8 cellular contexts compared by ENCODE assay signal in genomic region chr1:145961425-145962156, GRCh38. TPM values are rescaled to one million over a fixed set of nuclear protein-coding genes. Genes with fewer than 3 reads are reported as not detected.
A peak's percentile ranks its signal among the peaks of the same experiment; 100 is the strongest.
DNase-seq lines count a peak whose midpoint lies in the region; ATAC-seq, FAIRE-seq and TF ChIP-seq lines count a peak whose summit lies in the region.

No MANE protein-coding gene starts in this region.

- no peaks in the 10 kb centered on the region for H3K36me3 ChIP-seq in SK-N-MC (ENCODE audit: insufficient read depth, low read length)
- no peaks in the 10 kb centered on the region for H3K36me3 ChIP-seq in K562 (ENCODE audit: control insufficient read depth, insufficient read depth, low read length)
- H3K36me3 ChIP-seq in keratinocyte (ENCODE audit: control insufficient read depth in 2 of 2, extremely low read depth in 1 of 2, insufficient read depth in 2 of 2, low read length in 2 of 2), result no peaks in the 10 kb centered on the region

- intact Hi-C loops in K562 (cut with micrococcal nuclease), result no loop called here

- TF ChIP-seq EP300 in K562 (IDR thresholded peaks at IDR 0.05; ENCODE audit: low read length), result no peak

- H2AFZ ChIP-seq in K562 (ENCODE audit: low read depth, low read length) (peak overlapping the region; percentile 85), keratinocyte (ENCODE audit: control insufficient read depth, low read length) (peak overlapping the region; percentile 89)

- H3K4me2 ChIP-seq in K562 (ENCODE audit: insufficient read depth, low read length), result peak overlapping the region; percentile 86
- H3K4me2 ChIP-seq in keratinocyte (ENCODE audit: control insufficient read depth, extremely low read depth, insufficient read depth, low read depth, low read length), result peak overlapping the region; percentile 92

- DNase-seq in NCI-H187 (lab: John Stamatoyannopoulos, UW) (peak; percentile 41 to 57), NCI-H187 treated with DMSO at 0.1 percent for 48 hours (lab: John Stamatoyannopoulos, UW) (no peak), SK-N-MC (ENCODE audit: low read depth, low spot score) (no peak), K562 (ENCODE audit: extremely low read depth in 1 of 4, low spot score in 3 of 4) (peak in 2 of 4 experiments; percentile 37 to 42), keratinocyte (ENCODE audit: low read depth, low spot score) (no peak), DMS114 treated with DMSO at 0.1 percent for 48 hours (lab: John Stamatoyannopoulos, UW; ENCODE audit: unreplicated experiment) (no peak)
- peak; percentile 82 for DNase-seq in stimulated activated CD4-positive, alpha-beta T cell treated with anti-CD3 and anti-CD28 coated beads, Interleukin-15, amount 100 ng/mL, for 24 hours

- no peaks in the 10 kb centered on the region for H4K20me1 ChIP-seq in K562 (replicated peaks; ENCODE audit: control insufficient read depth, insufficient read depth, low read length)
- H4K20me1 ChIP-seq in keratinocyte (ENCODE audit: control insufficient read depth, extremely low read depth, insufficient read depth, low read length), result no peaks in the 10 kb centered on the region

- dilution Hi-C loops in keratinocyte (cut with MboI; ENCODE audit: extremely low pct_ligation_motif_present, low sequenced_read_pairs), result no loop called here

- H3K79me2 ChIP-seq in K562 (ENCODE audit: control insufficient read depth, insufficient read depth, low read length), result peaks cover 32% of the 10 kb centered on the region
- H3K79me2 ChIP-seq in keratinocyte (ENCODE audit: control insufficient read depth, insufficient read depth, low read length), result peaks cover 4% of the 10 kb centered on the region

- no peaks in the 10 kb centered on the region for H3K9me3 ChIP-seq in SK-N-MC (ENCODE audit: low read depth, low read length)
- H3K9me3 ChIP-seq in K562 (replicated peaks; ENCODE audit: control insufficient read depth, insufficient read depth, low read depth, low read length), result no peaks in the 10 kb centered on the region; the same call in 1 of the 2 replicates
- no peaks in the 10 kb centered on the region for H3K9me3 ChIP-seq in keratinocyte (ENCODE audit: control insufficient read depth, low read depth, low read length)

- in situ Hi-C loops in K562 (cut with MboI), result no loop called here

- whole genome bisulfite sequencing in K562 (ENCODE audit: insufficient coverage, low coverage, missing lambda C conversion rate), result 80% methylated on average over 40 of the region's 57 CpGs

- H3K27ac ChIP-seq in SK-N-MC (no peak overlapping the region), K562 (ENCODE audit: extremely low read depth, low read depth, low read length) (no peak overlapping the region), keratinocyte (ENCODE audit: control insufficient read depth, insufficient read depth, low read length) (no peak overlapping the region)

- no peak for TF ChIP-seq RAD21 in K562 (CRISPR knock-in tag; conservative IDR thresholded peaks at IDR 0.05 in 1 of 2, IDR thresholded peaks at IDR 0.05 in 1 of 2)

- H3K27me3 ChIP-seq in K562 (ENCODE audit: control insufficient read depth in 2 of 2, insufficient read depth in 2 of 2, low read length in 2 of 2) (no peaks in the 10 kb centered on the region; a peak in 1 of 5 replicates), keratinocyte (ENCODE audit: control insufficient read depth, extremely low read depth, insufficient read depth, low read length) (peaks cover 2% of the 10 kb centered on the region)

- FAIRE-seq in K562 (lab: Jason Lieb, UNC) (no peak), keratinocyte (lab: Jason Lieb, UNC) (no peak)

- no peaks in the 10 kb centered on the region for H3K9me1 ChIP-seq in K562 (ENCODE audit: control insufficient read depth, insufficient read depth, low read length)
- no peaks in the 10 kb centered on the region for H3K9me1 ChIP-seq in keratinocyte (ENCODE audit: control insufficient read depth, extremely low read depth, insufficient read depth, low read length)

- CTCF ChIA-PET in K562 (lab: Yijun Ruan, JAX; ENCODE audit: low intra/inter-chr PET ratio), result no interaction called here

- H3K4me3 ChIP-seq in SK-N-MC (peak overlapping the region; percentile 91), K562 (peak overlapping the region; percentile 46), keratinocyte (ENCODE audit: control insufficient read depth in 2 of 3, extremely low read depth in 1 of 3, insufficient read depth in 2 of 3, low read depth in 1 of 3, low read length in 3 of 3) (peak overlapping the region; percentile 32 to 75 (median 58))

- TF ChIP-seq CTCF in K562 (IDR thresholded peaks at IDR 0.05 in 2 of 3, conservative IDR thresholded peaks at IDR 0.05 in 1 of 3; ENCODE audit: insufficient read depth in 2 of 3, low read depth in 1 of 3, low read length in 3 of 3), result no peak
- TF ChIP-seq CTCF in keratinocyte (optimal IDR thresholded peaks at IDR 0.05 in 1 of 3, IDR thresholded peaks at IDR 0.05 in 1 of 3, conservative IDR thresholded peaks at IDR 0.05 in 1 of 3; ENCODE audit: extremely low read depth in 1 of 3, insufficient read depth in 2 of 3, low read length in 3 of 3), result no peak

- peaks cover 32 to 39% of the 10 kb centered on the region in 2 experiments; a peak in 4 of 5 replicates for H3K4me1 ChIP-seq in K562 (replicated peaks in 1 of 2; ENCODE audit: control insufficient read depth in 2 of 2, insufficient read depth in 2 of 2, low read length in 2 of 2)
- H3K4me1 ChIP-seq in keratinocyte (ENCODE audit: control insufficient read depth, extremely low read depth, insufficient read depth, low read length), result peaks cover 47% of the 10 kb centered on the region

- no peak for TF ChIP-seq POLR2A in K562 (conservative IDR thresholded peaks at IDR 0.05)

- H3K9ac ChIP-seq in SK-N-MC (ENCODE audit: insufficient read length), result no peak overlapping the region
- H3K9ac ChIP-seq in K562 (ENCODE audit: insufficient read depth in 1 of 2, low read depth in 2 of 2, low read length in 2 of 2), result peak overlapping the region; percentile 48 to 87; a peak in 3 of 4 replicates
- peak overlapping the region; percentile 42 for H3K9ac ChIP-seq in keratinocyte (ENCODE audit: control insufficient read depth, extremely low read depth, insufficient read depth, low read length)

- no TSS peak for BruUV-seq in K562 (replicated peaks; lab: Mats Ljungman, UMichigan)

- ATAC-seq in K562, result no peak
- no peak for ATAC-seq in GM19351 (IDR thresholded peaks at IDR 0.05; ENCODE audit: unreplicated experiment)

- POLR2A ChIA-PET in K562 (lab: Yijun Ruan, JAX), result interaction anchor here (4.0 kb wide), 1 partner anchor 29 kb away, joined by 50 read pairs; no protein-coding TSS in a partner anchor

RNA-seq across cellular contexts. Expression of gene ANKRD34A, which starts 2.8 kb away (rescaled TPM):
- total RNA-seq in K562 (2011; cell fraction: chromatin; rRNA removed; ENCODE audit: low replicate concordance), result 1.7 and 2.2 TPM in 2 replicates
- 2.3 and 3.2 TPM in 2 replicates for total RNA-seq in K562 (2011; cell fraction: nucleolus; rRNA removed)
- total RNA-seq in K562 (2011; cell fraction: nucleoplasm; rRNA removed), result 2.1 and 2.3 TPM in 2 replicates
- total RNA-seq in K562 (2014; rRNA removed) (0.41 and 0.86 TPM in 2 replicates), K562 (2014; rRNA removed; fragmentation: Illumina TruSeq; extraction: Trizol) (0.18 and 0.38 TPM in 2 replicates), K562 (2015; rRNA removed; fragmentation: Illumina TruSeq; extraction: Trizol) (0.43 and 0.45 TPM in 2 replicates), K562 (2021) (0.89 and 1.6 TPM in 2 replicates)
- polyA plus RNA-seq in K562 (2011; rRNA removed) (0.81 and 1.0 TPM in 2 replicates), K562 (2014; fragmentation: Illumina TruSeq; extraction: Trizol) (0.80 and 0.91 TPM in 2 replicates), K562 (2014; fragmentation: Nextera tagmentation; extraction: Ambion mirVana) (under 1 TPM; 0.06 to 0.07 TPM), K562 (2014; rRNA removed) (0.64 and 0.81 TPM in 2 replicates), keratinocyte (0.53 to 0.83 TPM (median 0.66 TPM) in 3 replicates)
- polyA plus RNA-seq in K562 (2011; cell fraction: cytosol; rRNA removed), result 0.80 and 1.2 TPM in 2 replicates
- 3.0 and 4.9 TPM in 2 replicates for polyA plus RNA-seq in K562 (2011; cell fraction: nucleus; rRNA removed)
- polyA plus RNA-seq in K562 (2012), result 0.68 and 1.0 TPM in 2 replicates
- polyA minus RNA-seq in K562 (2011; rRNA and poly(A)+ RNA removed), result 0.49 and 0.72 TPM in 2 replicates
- polyA minus RNA-seq in K562 (2011; cell fraction: cytosol; rRNA and poly(A)+ RNA removed), result 0.38 and 1.2 TPM in 2 replicates
- polyA minus RNA-seq in K562 (2011; cell fraction: nucleus; rRNA and poly(A)+ RNA removed), result 1.9 and 2.0 TPM in 2 replicates
- polyA plus RNA-seq in keratinocyte (2011; ENCODE audit: low read depth), result not detected
- polyA plus RNA-seq in keratinocyte (2011; cell fraction: cytosol; rRNA removed), result 0.46 and 0.81 TPM in 2 replicates
- polyA plus RNA-seq in keratinocyte (2011; cell fraction: nucleus; rRNA removed), result 1.5 and 1.6 TPM in 2 replicates
- polyA plus RNA-seq in keratinocyte (2012; ENCODE audit: low replicate concordance), result 0.20 and 0.78 TPM in 2 replicates
- polyA minus RNA-seq in keratinocyte, result 0.29 to 1.9 TPM (median 0.40 TPM) in 3 replicates
- 1.7 TPM for polyA minus RNA-seq in keratinocyte (2011; cell fraction: cytosol; rRNA and poly(A)+ RNA removed)
- 0.47 and 0.95 TPM in 2 replicates for polyA minus RNA-seq in keratinocyte (2011; cell fraction: nucleus; rRNA and poly(A)+ RNA removed)

RNA-seq across cellular contexts. Expression of gene POLR3GL, which starts 2.9 kb away (rescaled TPM):
- total RNA-seq in K562 (2011; cell fraction: chromatin; rRNA removed; ENCODE audit: low replicate concordance), result 13.4 and 16.3 TPM in 2 replicates
- 10.0 TPM in 2 replicates for total RNA-seq in K562 (2011; cell fraction: nucleolus; rRNA removed)
- total RNA-seq in K562 (2011; cell fraction: nucleoplasm; rRNA removed), result 9.5 and 10.3 TPM in 2 replicates
- total RNA-seq in K562 (2014; rRNA removed) (28.5 and 29.6 TPM in 2 replicates), K562 (2014; rRNA removed; fragmentation: Illumina TruSeq; extraction: Trizol) (38.6 and 48.4 TPM in 2 replicates), K562 (2015; rRNA removed; fragmentation: Illumina TruSeq; extraction: Trizol) (35.2 and 38.2 TPM in 2 replicates), K562 (2021) (17.3 and 21.1 TPM in 2 replicates)
- polyA plus RNA-seq in K562 (2011; rRNA removed) (31.0 and 39.4 TPM in 2 replicates), K562 (2014; fragmentation: Illumina TruSeq; extraction: Trizol) (47.6 and 47.9 TPM in 2 replicates), K562 (2014; fragmentation: Nextera tagmentation; extraction: Ambion mirVana) (10 to 100 TPM; 14.6 to 21.7 TPM), K562 (2014; rRNA removed) (36.1 and 48.4 TPM in 2 replicates), keratinocyte (8.1 to 14.0 TPM (median 10.0 TPM) in 3 replicates)
- 20.4 and 22.2 TPM in 2 replicates for polyA plus RNA-seq in K562 (2011; cell fraction: cytosol; rRNA removed)
- 18.8 and 22.7 TPM in 2 replicates for polyA plus RNA-seq in K562 (2011; cell fraction: nucleus; rRNA removed)
- polyA plus RNA-seq in K562 (2012), result 37.6 and 38.4 TPM in 2 replicates
- 13.5 and 15.8 TPM in 2 replicates for polyA minus RNA-seq in K562 (2011; rRNA and poly(A)+ RNA removed)
- polyA minus RNA-seq in K562 (2011; cell fraction: cytosol; rRNA and poly(A)+ RNA removed), result 8.9 and 9.3 TPM in 2 replicates
- polyA minus RNA-seq in K562 (2011; cell fraction: nucleus; rRNA and poly(A)+ RNA removed), result 7.8 and 13.4 TPM in 2 replicates
- 8.0 TPM for polyA plus RNA-seq in keratinocyte (2011; ENCODE audit: low read depth)
- 11.0 and 11.3 TPM in 2 replicates for polyA plus RNA-seq in keratinocyte (2011; cell fraction: cytosol; rRNA removed)
- 6.8 and 8.9 TPM in 2 replicates for polyA plus RNA-seq in keratinocyte (2011; cell fraction: nucleus; rRNA removed)
- 9.6 and 16.1 TPM in 2 replicates for polyA plus RNA-seq in keratinocyte (2012; ENCODE audit: low replicate concordance)
- polyA minus RNA-seq in keratinocyte, result 3.7 to 6.9 TPM (median 4.3 TPM) in 3 replicates
- polyA minus RNA-seq in keratinocyte (2011; cell fraction: cytosol; rRNA and poly(A)+ RNA removed), result 5.8 TPM
- 1.9 and 3.1 TPM in 2 replicates for polyA minus RNA-seq in keratinocyte (2011; cell fraction: nucleus; rRNA and poly(A)+ RNA removed)

RNA-seq across cellular contexts. Expression of gene LIX1L, which starts 3.8 kb away (rescaled TPM):
- 5.2 and 6.2 TPM in 2 replicates for total RNA-seq in K562 (2011; cell fraction: chromatin; rRNA removed; ENCODE audit: low replicate concordance)
- total RNA-seq in K562 (2011; cell fraction: nucleolus; rRNA removed), result 4.7 and 4.8 TPM in 2 replicates
- 8.9 and 14.7 TPM in 2 replicates for total RNA-seq in K562 (2011; cell fraction: nucleoplasm; rRNA removed)
- total RNA-seq in K562 (2014; rRNA removed), result 7.4 and 10.7 TPM in 2 replicates
- 10.0 and 11.0 TPM in 2 replicates for total RNA-seq in K562 (2014; rRNA removed; fragmentation: Illumina TruSeq; extraction: Trizol)
- 11.7 and 12.9 TPM in 2 replicates for total RNA-seq in K562 (2015; rRNA removed; fragmentation: Illumina TruSeq; extraction: Trizol)
- 15.7 and 16.4 TPM in 2 replicates for total RNA-seq in K562 (2021)
- 20.6 and 26.5 TPM in 2 replicates for polyA plus RNA-seq in K562 (2011; rRNA removed)
- polyA plus RNA-seq in K562 (2011; cell fraction: cytosol; rRNA removed), result 23.9 and 30.3 TPM in 2 replicates
- 5.3 and 5.5 TPM in 2 replicates for polyA plus RNA-seq in K562 (2011; cell fraction: nucleus; rRNA removed)
- polyA plus RNA-seq in K562 (2012), result 4.7 and 8.4 TPM in 2 replicates
- 10.5 and 12.5 TPM in 2 replicates for polyA plus RNA-seq in K562 (2014; fragmentation: Illumina TruSeq; extraction: Trizol)
- polyA plus RNA-seq in K562 (2014; fragmentation: Nextera tagmentation; extraction: Ambion mirVana), result 1 to 10 TPM; 4.6 to 9.2 TPM
- polyA plus RNA-seq in K562 (2014; rRNA removed), result 13.5 and 16.1 TPM in 2 replicates
- 17.0 and 21.0 TPM in 2 replicates for polyA minus RNA-seq in K562 (2011; rRNA and poly(A)+ RNA removed)
- 11.1 and 12.0 TPM in 2 replicates for polyA minus RNA-seq in K562 (2011; cell fraction: cytosol; rRNA and poly(A)+ RNA removed)
- 1.8 and 3.0 TPM in 2 replicates for polyA minus RNA-seq in K562 (2011; cell fraction: nucleus; rRNA and poly(A)+ RNA removed)
- polyA plus RNA-seq in keratinocyte, result 9.2 to 26.4 TPM (median 20.0 TPM) in 3 replicates
- 0.77 TPM for polyA plus RNA-seq in keratinocyte (2011; ENCODE audit: low read depth)
- polyA plus RNA-seq in keratinocyte (2011; cell fraction: cytosol; rRNA removed), result 16.8 and 21.1 TPM in 2 replicates
- 12.9 and 13.4 TPM in 2 replicates for polyA plus RNA-seq in keratinocyte (2011; cell fraction: nucleus; rRNA removed)
- polyA plus RNA-seq in keratinocyte (2012; ENCODE audit: low replicate concordance), result 2.4 and 9.0 TPM in 2 replicates
- 10.7 to 17.8 TPM (median 16.1 TPM) in 3 replicates for polyA minus RNA-seq in keratinocyte
- polyA minus RNA-seq in keratinocyte (2011; cell fraction: cytosol; rRNA and poly(A)+ RNA removed), result 18.8 TPM
- polyA minus RNA-seq in keratinocyte (2011; cell fraction: nucleus; rRNA and poly(A)+ RNA removed), result 5.2 and 8.9 TPM in 2 replicates

RNA-seq across cellular contexts. Expression of gene RBM8A, which starts 34.3 kb away (rescaled TPM):
- total RNA-seq in K562 (2011; cell fraction: chromatin; rRNA removed; ENCODE audit: low replicate concordance), result 63.9 and 101 TPM in 2 replicates
- total RNA-seq in K562 (2011; cell fraction: nucleolus; rRNA removed), result 34.0 and 44.1 TPM in 2 replicates
- 61.8 and 68.6 TPM in 2 replicates for total RNA-seq in K562 (2011; cell fraction: nucleoplasm; rRNA removed)
- total RNA-seq in K562 (2014; rRNA removed), result 235 and 257 TPM in 2 replicates
- total RNA-seq in K562 (2014; rRNA removed; fragmentation: Illumina TruSeq; extraction: Trizol), result 228 and 266 TPM in 2 replicates
- total RNA-seq in K562 (2015; rRNA removed; fragmentation: Illumina TruSeq; extraction: Trizol), result 283 and 291 TPM in 2 replicates
- total RNA-seq in K562 (2021), result 206 and 215 TPM in 2 replicates
- 152 and 225 TPM in 2 replicates for polyA plus RNA-seq in K562 (2011; rRNA removed)
- polyA plus RNA-seq in K562 (2011; cell fraction: cytosol; rRNA removed), result 67.1 and 160 TPM in 2 replicates
- polyA plus RNA-seq in K562 (2011; cell fraction: nucleus; rRNA removed), result 67.1 and 106 TPM in 2 replicates
- polyA plus RNA-seq in K562 (2012), result 172 and 328 TPM in 2 replicates
- polyA plus RNA-seq in K562 (2014; fragmentation: Illumina TruSeq; extraction: Trizol), result 240 and 324 TPM in 2 replicates
- polyA plus RNA-seq in K562 (2014; fragmentation: Nextera tagmentation; extraction: Ambion mirVana), result 1,000 to 10,000 TPM in 1 of 2 experiments, 100 to 1,000 TPM in 1; 763 to 1,035 TPM
- 301 and 311 TPM in 2 replicates for polyA plus RNA-seq in K562 (2014; rRNA removed)
- 126 and 166 TPM in 2 replicates for polyA minus RNA-seq in K562 (2011; rRNA and poly(A)+ RNA removed)
- 31.0 and 43.5 TPM in 2 replicates for polyA minus RNA-seq in K562 (2011; cell fraction: cytosol; rRNA and poly(A)+ RNA removed)
- polyA minus RNA-seq in K562 (2011; cell fraction: nucleus; rRNA and poly(A)+ RNA removed), result 26.1 and 42.1 TPM in 2 replicates
- polyA plus RNA-seq in keratinocyte, result 111 to 209 TPM (median 194 TPM) in 3 replicates
- 280 TPM for polyA plus RNA-seq in keratinocyte (2011; ENCODE audit: low read depth)
- 143 and 166 TPM in 2 replicates for polyA plus RNA-seq in keratinocyte (2011; cell fraction: cytosol; rRNA removed)
- polyA plus RNA-seq in keratinocyte (2011; cell fraction: nucleus; rRNA removed), result 84.1 and 141 TPM in 2 replicates
- polyA plus RNA-seq in keratinocyte (2012; ENCODE audit: low replicate concordance), result 168 and 229 TPM in 2 replicates
- polyA minus RNA-seq in keratinocyte, result 15.1 to 80.3 TPM (median 34.1 TPM) in 3 replicates
- 63.5 TPM for polyA minus RNA-seq in keratinocyte (2011; cell fraction: cytosol; rRNA and poly(A)+ RNA removed)
- polyA minus RNA-seq in keratinocyte (2011; cell fraction: nucleus; rRNA and poly(A)+ RNA removed), result 9.0 and 29.2 TPM in 2 replicates

RNA-seq across cellular contexts. Expression of gene TXNIP, which starts 34.8 kb away (rescaled TPM):
- total RNA-seq in K562 (2011; cell fraction: chromatin; rRNA removed; ENCODE audit: low replicate concordance), result 1,167 and 1,393 TPM in 2 replicates
- total RNA-seq in K562 (2011; cell fraction: nucleolus; rRNA removed), result 716 and 782 TPM in 2 replicates
- 756 and 864 TPM in 2 replicates for total RNA-seq in K562 (2011; cell fraction: nucleoplasm; rRNA removed)
- total RNA-seq in K562 (2014; rRNA removed) (202 and 226 TPM in 2 replicates), K562 (2014; rRNA removed; fragmentation: Illumina TruSeq; extraction: Trizol) (278 and 307 TPM in 2 replicates), K562 (2015; rRNA removed; fragmentation: Illumina TruSeq; extraction: Trizol) (217 and 235 TPM in 2 replicates), K562 (2021) (257 and 263 TPM in 2 replicates)
- polyA plus RNA-seq in K562 (2011; rRNA removed) (499 and 553 TPM in 2 replicates), K562 (2014; fragmentation: Illumina TruSeq; extraction: Trizol) (253 and 295 TPM in 2 replicates), K562 (2014; fragmentation: Nextera tagmentation; extraction: Ambion mirVana) (100 to 1,000 TPM; 120 to 237 TPM), K562 (2014; rRNA removed) (249 and 259 TPM in 2 replicates), keratinocyte (89.7 to 165 TPM (median 159 TPM) in 3 replicates)
- 244 and 270 TPM in 2 replicates for polyA plus RNA-seq in K562 (2011; cell fraction: cytosol; rRNA removed)
- polyA plus RNA-seq in K562 (2011; cell fraction: nucleus; rRNA removed), result 1,140 and 1,617 TPM in 2 replicates
- polyA plus RNA-seq in K562 (2012), result 256 and 452 TPM in 2 replicates
- polyA minus RNA-seq in K562 (2011; rRNA and poly(A)+ RNA removed), result 595 and 605 TPM in 2 replicates
- 116 and 223 TPM in 2 replicates for polyA minus RNA-seq in K562 (2011; cell fraction: cytosol; rRNA and poly(A)+ RNA removed)
- 667 and 1,436 TPM in 2 replicates for polyA minus RNA-seq in K562 (2011; cell fraction: nucleus; rRNA and poly(A)+ RNA removed)
- 41.9 TPM for polyA plus RNA-seq in keratinocyte (2011; ENCODE audit: low read depth)
- 55.4 and 104 TPM in 2 replicates for polyA plus RNA-seq in keratinocyte (2011; cell fraction: cytosol; rRNA removed)
- polyA plus RNA-seq in keratinocyte (2011; cell fraction: nucleus; rRNA removed), result 156 and 196 TPM in 2 replicates
- polyA plus RNA-seq in keratinocyte (2012; ENCODE audit: low replicate concordance), result 39.4 and 112 TPM in 2 replicates
- 115 to 413 TPM (median 186 TPM) in 3 replicates for polyA minus RNA-seq in keratinocyte
- 82.9 TPM for polyA minus RNA-seq in keratinocyte (2011; cell fraction: cytosol; rRNA and poly(A)+ RNA removed)
- polyA minus RNA-seq in keratinocyte (2011; cell fraction: nucleus; rRNA and poly(A)+ RNA removed), result 106 and 162 TPM in 2 replicates

Comparison
In these comparisons a context has a peak if more than half of its experiments do, and no peak if none do; other contexts are left out.
1. DNase-seq: peak in NCI-H187 (2 of 2) and stimulated activated CD4-positive, alpha-beta T cell treated with anti-CD3 and anti-CD28 coated beads, Interleukin-15, amount 100 ng/mL, for 24 hours (single experiment); none in NCI-H187 treated with DMSO at 0.1 percent for 48 hours (single experiment), SK-N-MC (single experiment), keratinocyte (single experiment) and DMS114 treated with DMSO at 0.1 percent for 48 hours (single experiment).
2. Peak in every context shown above with its lines, with median percentiles within 50 percentile points of each other: H3K4me3 ChIP-seq.